In the genomic region with DNA sequence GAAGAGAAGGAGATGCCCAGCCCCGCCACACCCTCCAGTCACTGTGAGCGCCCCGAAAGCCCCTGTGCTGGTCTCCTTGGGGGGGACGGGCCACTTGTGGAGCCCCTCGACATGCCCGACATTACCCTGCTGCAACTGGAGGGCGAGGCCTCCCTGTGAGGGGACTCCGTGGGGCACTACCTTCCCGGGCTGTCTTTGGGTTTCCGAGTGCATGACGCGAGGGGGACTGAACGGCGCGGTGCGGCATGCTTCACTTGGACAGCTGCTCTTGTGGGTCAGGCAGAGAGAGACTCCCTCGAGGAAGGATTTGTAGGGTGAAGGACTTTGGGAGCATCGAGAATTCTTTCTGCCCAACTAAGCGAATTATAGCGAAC, we compare ENCODE assay signal across 10 cellular contexts. TPM values are rescaled to one million over a fixed set of nuclear protein-coding genes. Genes with fewer than 3 reads are reported as not detected.
DNase-seq lines count a peak whose midpoint lies in the region; ATAC-seq and TF ChIP-seq lines count a peak whose summit lies in the region.
"Had no signal": no experiment of that assay in that cellular context is flagged by ENCODE, and none has a peak within 500 bp of the region (broad histone marks: within the 10 kb centered on the region; RNA-seq: fewer than 3 reads in every experiment).

No MANE protein-coding gene starts in this region.

- ATAC-seq in activated naive CD4-positive, alpha-beta T cell treated with anti-CD3 and anti-CD28 coated beads, Interleukin-2, amount 50 U/mL, for 72 hours: no peak
- ATAC-seq in natural killer cell (no peak), upper lobe of right lung (peak; percentile 2), GM21360 (IDR thresholded peaks at IDR 0.05; ENCODE audit: unreplicated experiment) (no peak), GM18505 (IDR thresholded peaks at IDR 0.05; ENCODE audit: unreplicated experiment) (no peak)

- H3K27ac ChIP-seq in colonic mucosa (no peak overlapping the region), upper lobe of right lung (no peak overlapping the region)
- H3K27ac ChIP-seq: epithelial cell of prostate had no signal

- no peak for DNase-seq in activated naive CD4-positive, alpha-beta T cell treated with anti-CD3 and anti-CD28 coated beads, Interleukin-2, amount 10 ng/mL, durations not matched to agents 7 days and 5 days
- DNase-seq in activated naive CD4-positive, alpha-beta T cell treated with anti-CD3 and anti-CD28 coated beads, Interleukin-2, amount 50 U/mL, for 72 hours (ENCODE audit: low spot score in 2 of 2): no peak
- DNase-seq in colonic mucosa (no peak), natural killer cell (no peak), upper lobe of right lung (no peak), posterior vena cava (ENCODE audit: low spot score) (no peak)
- DNase-seq: KG1 had no signal

- H3K36me3 ChIP-seq in colonic mucosa (no peaks in the 10 kb centered on the region), upper lobe of right lung (no peaks in the 10 kb centered on the region)

- H3K27me3 Mint-ChIP-seq in activated naive CD4-positive, alpha-beta T cell treated with anti-CD3 and anti-CD28 coated beads, Interleukin-2, amount 10 ng/mL, durations not matched to agents 7 days and 5 days: peaks cover 82% of the 10 kb centered on the region
- peaks cover 42 to 45% of the 10 kb centered on the region in 2 donors for H3K27me3 Mint-ChIP-seq in natural killer cell (ENCODE audit: low read depth in 2 of 2)

- H3K27ac Mint-ChIP-seq in activated naive CD4-positive, alpha-beta T cell treated with anti-CD3 and anti-CD28 coated beads, Interleukin-2, amount 10 ng/mL, durations not matched to agents 7 days and 5 days: no peak overlapping the region
- no peak overlapping the region for H3K27ac Mint-ChIP-seq in activated naive CD4-positive, alpha-beta T cell treated with anti-CD3 and anti-CD28 coated beads, Interleukin-2, amount 50 U/mL, for 72 hours
- peak overlapping the region in 1 of 2 donors; percentile 89 for H3K27ac Mint-ChIP-seq in natural killer cell

- peak overlapping the region; percentile 37 for H3K4me3 Mint-ChIP-seq in activated naive CD4-positive, alpha-beta T cell treated with anti-CD3 and anti-CD28 coated beads, Interleukin-2, amount 10 ng/mL, durations not matched to agents 7 days and 5 days
- H3K4me3 Mint-ChIP-seq in natural killer cell: peak overlapping the region; percentile 54

- H3K9me3 ChIP-seq in colonic mucosa: no peaks in the 10 kb centered on the region
- H3K9me3 ChIP-seq in upper lobe of right lung: no peaks in the 10 kb centered on the region

- no peak for TF ChIP-seq POLR2A in GM18505 (IDR thresholded peaks at IDR 0.05; ENCODE audit: borderline replicate concordance, extremely low read depth, insufficient read depth, insufficient read length)

- TF ChIP-seq CTCF in colonic mucosa (IDR thresholded peaks at IDR 0.05) (no peak), natural killer cell (IDR thresholded peaks at IDR 0.05) (no peak), upper lobe of right lung (IDR thresholded peaks at IDR 0.05) (no peak)

- CTCF ChIA-PET in activated naive CD4-positive, alpha-beta T cell treated with anti-CD3 and anti-CD28 coated beads, Interleukin-2, amount 10 ng/mL, durations not matched to agents 7 days and 5 days (lab: Charles Lee): interaction anchor here (4.6 kb wide), 1 partner anchor 14 kb away, joined by 40 read pairs; no protein-coding TSS in a partner anchor

- H3K9ac ChIP-seq in colonic mucosa (ENCODE audit: low read depth in 2 of 2, low read length in 2 of 2): peak overlapping the region in 1 of 2 donors; percentile 31

- no peaks in the 10 kb centered on the region for H3K4me1 ChIP-seq in colonic mucosa
- peaks cover 8% of the 10 kb centered on the region for H3K4me1 ChIP-seq in upper lobe of right lung

- H3K36me3 Mint-ChIP-seq in activated naive CD4-positive, alpha-beta T cell treated with anti-CD3 and anti-CD28 coated beads, Interleukin-2, amount 10 ng/mL, durations not matched to agents 7 days and 5 days: no peaks in the 10 kb centered on the region
- no peaks in the 10 kb centered on the region for H3K36me3 Mint-ChIP-seq in activated naive CD4-positive, alpha-beta T cell treated with anti-CD3 and anti-CD28 coated beads, Interleukin-2, amount 50 U/mL, for 72 hours
- no peaks in the 10 kb centered on the region for H3K36me3 Mint-ChIP-seq in natural killer cell

- intact Hi-C loops in colonic mucosa (cut with DNase I) (no loop called here), natural killer cell (cut with micrococcal nuclease) (loop anchor here (10.0 kb wide), 1 partner anchor 270 kb away; no protein-coding TSS in a partner anchor), upper lobe of right lung (cut with DNase I) (no loop called here), posterior vena cava (cut with DNase I) (no loop called here)

- H3K4me1 Mint-ChIP-seq in activated naive CD4-positive, alpha-beta T cell treated with anti-CD3 and anti-CD28 coated beads, Interleukin-2, amount 10 ng/mL, durations not matched to agents 7 days and 5 days: peaks cover 22% of the 10 kb centered on the region
- H3K4me1 Mint-ChIP-seq in natural killer cell: peaks cover 18 to 23% of the 10 kb centered on the region in 2 donors

- peak overlapping the region; percentile 44 for H3K4me3 ChIP-seq in colonic mucosa
- peak overlapping the region; percentile 49 for H3K4me3 ChIP-seq in upper lobe of right lung

- H3K27me3 ChIP-seq in colonic mucosa: peaks cover 22% of the 10 kb centered on the region
- H3K27me3 ChIP-seq in upper lobe of right lung: peaks cover 50% of the 10 kb centered on the region

- H3K9me3 Mint-ChIP-seq in activated naive CD4-positive, alpha-beta T cell treated with anti-CD3 and anti-CD28 coated beads, Interleukin-2, amount 10 ng/mL, durations not matched to agents 7 days and 5 days: no peaks in the 10 kb centered on the region
- no peaks in the 10 kb centered on the region for H3K9me3 Mint-ChIP-seq in activated naive CD4-positive, alpha-beta T cell treated with anti-CD3 and anti-CD28 coated beads, Interleukin-2, amount 50 U/mL, for 72 hours
- no peaks in the 10 kb centered on the region for H3K9me3 Mint-ChIP-seq in natural killer cell

RNA-seq across cellular contexts. Expression of a gene that starts 1.1 kb away (rescaled TPM):
- under 1 TPM; 0.25 to 0.64 TPM for total RNA-seq in activated naive CD4-positive, alpha-beta T cell treated with anti-CD3 and anti-CD28 coated beads, Interleukin-2, amount 50 U/mL, for 72 hours
- total RNA-seq in colonic mucosa: under 1 TPM; 0.35 to 0.53 TPM
- total RNA-seq in natural killer cell: 1 to 10 TPM; 3.0 to 6.2 (median 4.2) TPM
- total RNA-seq in upper lobe of right lung: 0.61 TPM
- under 1 TPM; 0.48 to 0.74 TPM for total RNA-seq in posterior vena cava

RNA-seq across cellular contexts. Expression of a gene that starts 18.6 kb away (rescaled TPM):
- total RNA-seq in activated naive CD4-positive, alpha-beta T cell treated with anti-CD3 and anti-CD28 coated beads, Interleukin-2, amount 50 U/mL, for 72 hours: not detected
- total RNA-seq in colonic mucosa (not detected), natural killer cell (not detected), upper lobe of right lung (not detected), posterior vena cava (not detected)

RNA-seq across cellular contexts. Expression of a gene that starts 27.2 kb away (rescaled TPM):
- 10 to 100 TPM; 30.7 to 45.3 TPM for total RNA-seq in activated naive CD4-positive, alpha-beta T cell treated with anti-CD3 and anti-CD28 coated beads, Interleukin-2, amount 50 U/mL, for 72 hours
- total RNA-seq in colonic mucosa (10 to 100 TPM; 37.0 to 39.5 TPM), natural killer cell (10 to 100 TPM; 62.9 to 73.8 (median 71.3) TPM), upper lobe of right lung (34.5 TPM), posterior vena cava (10 to 100 TPM; 34.7 to 37.8 TPM)
